ENCODE assay signal across 9 cellular contexts in the genomic region with DNA sequence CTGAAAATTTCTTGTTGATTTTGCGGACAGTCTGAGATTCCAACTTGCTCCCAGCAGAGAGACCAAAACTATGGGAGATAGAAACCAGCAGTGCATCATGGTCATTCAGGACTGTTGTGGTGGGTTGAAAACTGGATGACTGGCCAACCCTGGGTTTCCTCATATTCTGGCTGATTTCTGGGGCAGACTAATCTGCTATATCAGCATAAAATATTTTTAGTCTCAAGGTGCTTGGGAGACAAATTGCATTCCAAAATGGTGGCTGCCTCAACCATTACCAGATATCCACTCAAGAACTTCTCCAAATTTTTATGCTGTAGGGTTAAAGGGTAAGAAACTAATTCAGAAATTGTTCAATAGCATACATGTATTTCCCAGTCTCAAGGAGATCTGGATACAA.
"Had no signal": no experiment of that assay in that cellular context is flagged by ENCODE, and none has a peak within 500 bp of the region (broad histone marks: within the 10 kb centered on the region; RNA-seq: fewer than 3 reads in every experiment).

No MANE protein-coding gene starts in this region.

- H2AFZ ChIP-seq: GM23338 had no signal

- H3K9me3 ChIP-seq: HAP-1 had no signal

- H3K4me1 ChIP-seq: HAP-1 had no signal

- DNase-seq: H7, HFFc6, Karpas-422, KBM-7 had no signal

- H3K9me3 Mint-ChIP-seq: GM23338 had no signal

- H3K36me3 ChIP-seq: HAP-1 had no signal

- H3K27ac Mint-ChIP-seq: GM23338, HFFc6 had no signal

- H3K4me2 ChIP-seq: GM23338, KMS-11 had no signal

- H3K27ac ChIP-seq: KMS-11 had no signal

- H3K4me3 Mint-ChIP-seq: GM23338, HFFc6 had no signal

- ATAC-seq: GM23338, HCT116 had no signal

- H3K9ac ChIP-seq: KMS-11 had no signal

- FAIRE-seq: HTR-8/SVneo had no signal

- H3K4me3 ChIP-seq: GM23338, HAP-1 had no signal
